In genomic region chr2:227817940-227818568, GRCh38 we compare ENCODE assay signal across 10 cellular contexts. TPM values are rescaled to one million over a fixed set of nuclear protein-coding genes. Genes with fewer than 3 reads are reported as not detected.
A peak's percentile ranks its signal among the peaks of the same experiment; 100 is the strongest.
DNase-seq lines count a peak whose midpoint lies in the region; ATAC-seq and TF ChIP-seq lines count a peak whose summit lies in the region.
"Had no signal": no experiment of that assay in that cellular context is flagged by ENCODE, and none has a peak within 500 bp of the region (broad histone marks: within the 10 kb centered on the region; RNA-seq: fewer than 3 reads in every experiment).

No MANE protein-coding gene starts in this region.

- no peaks in the 10 kb centered on the region for H3K27me3 Mint-ChIP-seq in osteocyte (ENCODE audit: unreplicated experiment)

- no peaks in the 10 kb centered on the region for H4K20me1 ChIP-seq in PC-9 (ENCODE audit: insufficient read depth)
- H4K20me1 ChIP-seq: BLaER1 had no signal

- H3K4me3 ChIP-seq in PC-9 (peak overlapping the region; percentile 55), upper lobe of right lung (no peak overlapping the region)
- H3K4me3 ChIP-seq: BLaER1 had no signal

- H3K27ac ChIP-seq in PC-9 (peak overlapping the region; percentile 98), upper lobe of right lung (peak overlapping the region; percentile 39)
- H3K27ac ChIP-seq: BLaER1 had no signal

- CTCF ChIA-PET in PC-9 (lab: Charles Lee) = interaction anchor here (1.6 kb wide), 1 partner anchor 44 kb away, joined by 6 read pairs; no protein-coding TSS in a partner anchor

- peak overlapping the region; percentile 61 for H2AFZ ChIP-seq in PC-9

- H3K36me3 ChIP-seq in PC-9 (ENCODE audit: low read depth) = no peaks in the 10 kb centered on the region
- H3K36me3 ChIP-seq in upper lobe of right lung = no peaks in the 10 kb centered on the region
- H3K36me3 ChIP-seq: BLaER1 had no signal

- DNase-seq in NCI-H82 (lab: John Stamatoyannopoulos, UW) = peak; percentile 21
- no peak for DNase-seq in NCI-H82 treated with DMSO at 0.1 percent for 48 hours (lab: John Stamatoyannopoulos, UW; ENCODE audit: unreplicated experiment)
- peak; percentile 92 to 100 for DNase-seq in PC-9
- peak; percentile 11 for DNase-seq in activated T-helper 1 cell treated with Interleukin-2 at 50 U/mL for 16 hours (ENCODE audit: low read depth)
- peak; percentile 99 for DNase-seq in fibroblast of peridontal ligament (ENCODE audit: extremely low read depth)
- peak; percentile 95 for DNase-seq in osteocyte (ENCODE audit: extremely low spot score, unreplicated experiment)
- DNase-seq in upper lobe of right lung = peak; percentile 91

- TF ChIP-seq CTCF in PC-9 (conservative IDR thresholded peaks at IDR 0.05) (no peak), osteocyte (IDR thresholded peaks at IDR 0.05) (peak; percentile 13), upper lobe of right lung (IDR thresholded peaks at IDR 0.05) (no peak)

- H3K36me3 Mint-ChIP-seq in osteocyte (ENCODE audit: unreplicated experiment) = no peaks in the 10 kb centered on the region
- H3K36me3 Mint-ChIP-seq: brain had no signal

- peaks cover 7% of the 10 kb centered on the region; the same call in 1 of the 2 replicates for H3K79me2 ChIP-seq in PC-9 (ENCODE audit: low read depth)

- no peaks in the 10 kb centered on the region for H3K9me2 ChIP-seq in PC-9 (ENCODE audit: insufficient read depth)

- H3K4me1 ChIP-seq in PC-9 (replicated peaks; ENCODE audit: insufficient read depth) (peaks cover 56% of the 10 kb centered on the region), upper lobe of right lung (peaks cover 8% of the 10 kb centered on the region)
- H3K4me1 ChIP-seq: BLaER1 had no signal

- peaks cover 45% of the 10 kb centered on the region for H3F3A ChIP-seq in PC-9 (ENCODE audit: insufficient read depth, low read depth)

- POLR2A ChIA-PET in PC-9 (lab: Charles Lee; ENCODE audit: unreplicated experiment) = no interaction called here

- peak overlapping the region; percentile 97 for H3K27ac Mint-ChIP-seq in osteocyte (ENCODE audit: unreplicated experiment)

- intact Hi-C loops in PC-9 (cut with micrococcal nuclease; ENCODE audit: unreplicated experiment) (loop anchor here (1.0 to 2.0 kb wide), 6 partner anchors 15 to 412 kb away; no protein-coding TSS in a partner anchor), upper lobe of right lung (cut with DNase I) (no loop called here)

- peaks cover 57% of the 10 kb centered on the region for H3K4me1 Mint-ChIP-seq in osteocyte (ENCODE audit: unreplicated experiment)
- H3K4me1 Mint-ChIP-seq: brain had no signal

- peaks cover 17% of the 10 kb centered on the region for H3K9me3 ChIP-seq in PC-9 (ENCODE audit: insufficient read depth, low read depth)
- no peaks in the 10 kb centered on the region for H3K9me3 ChIP-seq in upper lobe of right lung
- H3K9me3 ChIP-seq: BLaER1 had no signal

- H3K4me3 Mint-ChIP-seq in osteocyte (ENCODE audit: unreplicated experiment) = peak overlapping the region; percentile 68
- H3K4me3 Mint-ChIP-seq: brain had no signal

- H3K27me3 ChIP-seq in PC-9 (ENCODE audit: insufficient read depth, low read depth) = no peaks in the 10 kb centered on the region
- H3K27me3 ChIP-seq in upper lobe of right lung = no peaks in the 10 kb centered on the region
- H3K27me3 ChIP-seq: BLaER1 had no signal

- H3K4me2 ChIP-seq in PC-9 = peak overlapping the region; percentile 88
- H3K4me2 ChIP-seq: BLaER1 had no signal

- ATAC-seq in upper lobe of right lung = peak; percentile 80
- ATAC-seq in HG02642 (IDR thresholded peaks at IDR 0.05; ENCODE audit: poor library complexity, unreplicated experiment) = no peak

- peaks cover 5% of the 10 kb centered on the region for H3K9me3 Mint-ChIP-seq in osteocyte (ENCODE audit: unreplicated experiment)
- H3K9me3 Mint-ChIP-seq: brain had no signal

- BruUV-seq in PC-9 (replicated peaks; lab: Mats Ljungman, UMichigan) = no TSS peak

RNA-seq across cellular contexts. Expression of gene CCL20, which starts 4.4 kb away (rescaled TPM):
- total RNA-seq in PC-9 (2021) (not detected in 2 replicates), osteocyte (not detected in 2 replicates), upper lobe of right lung (4.9 TPM)

RNA-seq across cellular contexts. Expression of gene DAW1, which starts 53.4 kb away (rescaled TPM):
- total RNA-seq in PC-9 (2021) (1.8 and 2.8 TPM in 2 replicates), osteocyte (not detected in 2 replicates), upper lobe of right lung (not detected)
